8 cellular contexts compared by ENCODE assay signal in genomic region chr17:78923660-78924453, GRCh38. TPM values are rescaled to one million over a fixed set of nuclear protein-coding genes. Genes with fewer than 3 reads are reported as not detected.
DNase-seq lines count a peak whose midpoint lies in the region; ATAC-seq and TF ChIP-seq lines count a peak whose summit lies in the region.

No MANE protein-coding gene starts in this region.

- H3K27ac Mint-ChIP-seq in natural killer cell treated with Interleukin-12 subunit alpha and Interleukin-12 subunit beta and Interleukin-15 and Interleukin-18, amount 100 ng/mL, for 72 hours, result no peak overlapping the region

- ATAC-seq in natural killer cell treated with Interleukin-12 subunit alpha and Interleukin-12 subunit beta and Interleukin-15 and Interleukin-18, amount 100 ng/mL, for 72 hours, result peak; percentile 25 to 65
- ATAC-seq in HG02642 (IDR thresholded peaks at IDR 0.05; ENCODE audit: poor library complexity, unreplicated experiment), result no peak

- WGBS in esophagus squamous epithelium, 2 donors, result 4% methylated on average over 9 to 14 of the region's 28 CpGs

- peak overlapping the region; percentile 85 to 97 (median 94) for H3K27ac ChIP-seq in esophagus squamous epithelium
- peak overlapping the region; percentile 61 for H3K27ac ChIP-seq in temporal lobe (ENCODE audit: low read depth, low read length)

- in situ Hi-C loops in GM13976 (cut with MboI; ENCODE audit: low sequenced_read_pairs, unreplicated experiment), result no loop called here

- no peak for TF ChIP-seq POLR2A in esophagus squamous epithelium (IDR thresholded peaks at IDR 0.05)

- intact Hi-C loops in esophagus squamous epithelium (cut with DNase I), result no loop called here

- H3K4me1 ChIP-seq in esophagus squamous epithelium, result peaks cover 35 to 84% (median 46%) of the 10 kb centered on the region in 3 donors

- H3K9me3 Mint-ChIP-seq in natural killer cell treated with Interleukin-12 subunit alpha and Interleukin-12 subunit beta and Interleukin-15 and Interleukin-18, amount 100 ng/mL, for 72 hours, result no peaks in the 10 kb centered on the region

- no peaks in the 10 kb centered on the region for H3K36me3 ChIP-seq in esophagus squamous epithelium

- H3K4me3 Mint-ChIP-seq in natural killer cell treated with Interleukin-12 subunit alpha and Interleukin-12 subunit beta and Interleukin-15 and Interleukin-18, amount 100 ng/mL, for 72 hours, result peak overlapping the region; percentile 27

- H3K4me3 ChIP-seq in esophagus squamous epithelium, result peak overlapping the region; percentile 46 to 78 (median 68)

- no peaks in the 10 kb centered on the region for H3K36me3 Mint-ChIP-seq in natural killer cell treated with Interleukin-12 subunit alpha and Interleukin-12 subunit beta and Interleukin-15 and Interleukin-18, amount 100 ng/mL, for 72 hours

- no peaks in the 10 kb centered on the region for H3K9me3 ChIP-seq in esophagus squamous epithelium

- no peak for TF ChIP-seq CTCF in GM13976 (IDR thresholded peaks at IDR 0.05; ENCODE audit: borderline replicate concordance, control extremely low read depth, extremely low read depth, insufficient read depth, missing control alignments)
- no peak for TF ChIP-seq CTCF in esophagus squamous epithelium (IDR thresholded peaks at IDR 0.05)

- H3K27me3 ChIP-seq in esophagus squamous epithelium, result peaks cover 0 to 43% (median 0%) of the 10 kb centered on the region in 4 donors

- DNase-seq in GM13976 (ENCODE audit: low spot score) (peak; percentile 75), NCI-H510A treated with DMSO at 0.1 percent for 48 hours (lab: John Stamatoyannopoulos, UW) (peak; percentile 87), activated T-cell treated with anti-CD3 and anti-CD28 coated beads for 1 hour (ENCODE audit: low read depth) (peak; percentile 47), esophagus squamous epithelium (lab: John Stamatoyannopoulos, UW) (no peak), NCI-H1105 treated with DMSO at 0.1 percent for 48 hours (lab: John Stamatoyannopoulos, UW) (no peak)
- DNase-seq in natural killer cell treated with Interleukin-12 subunit alpha and Interleukin-12 subunit beta and Interleukin-15 and Interleukin-18, amount 100 ng/mL, for 72 hours (ENCODE audit: low spot score), result no peak

- H3K27me3 Mint-ChIP-seq in natural killer cell treated with Interleukin-12 subunit alpha and Interleukin-12 subunit beta and Interleukin-15 and Interleukin-18, amount 100 ng/mL, for 72 hours, result peaks cover 14 to 20% of the 10 kb centered on the region in 2 donors

- peaks cover 4 to 9% of the 10 kb centered on the region in 2 donors for H3K4me1 Mint-ChIP-seq in natural killer cell treated with Interleukin-12 subunit alpha and Interleukin-12 subunit beta and Interleukin-15 and Interleukin-18, amount 100 ng/mL, for 72 hours (ENCODE audit: low read depth in 2 of 2)

RNA-seq across cellular contexts. Expression of gene TIMP2, which starts 1.3 kb away (rescaled TPM):
- total RNA-seq in esophagus squamous epithelium (100 to 1,000 TPM in 1 of 4 donors, 10 to 100 TPM in 2, 1 to 10 TPM in 1; 6.1 to 154 (median 28.2) TPM), temporal lobe (70.6 TPM)
- under 1 TPM in 1 of 2 donors, not detected in 1; 0.43 TPM for total RNA-seq in natural killer cell treated with Interleukin-12 subunit alpha and Interleukin-12 subunit beta and Interleukin-15 and Interleukin-18, amount 100 ng/mL, for 72 hours

RNA-seq across cellular contexts. Expression of gene CEP295NL, which starts 20.9 kb away (rescaled TPM):
- total RNA-seq in esophagus squamous epithelium (1 to 10 TPM in 2 of 4 donors, under 1 TPM in 2; 0.42 to 6.9 (median 1.1) TPM), temporal lobe (1.7 TPM)
- not detected for total RNA-seq in natural killer cell treated with Interleukin-12 subunit alpha and Interleukin-12 subunit beta and Interleukin-15 and Interleukin-18, amount 100 ng/mL, for 72 hours

RNA-seq across cellular contexts. Expression of gene LGALS3BP, which starts 55.9 kb away (rescaled TPM):
- 100 to 1,000 TPM; 172 to 414 (median 262) TPM for total RNA-seq in esophagus squamous epithelium
- total RNA-seq in natural killer cell treated with Interleukin-12 subunit alpha and Interleukin-12 subunit beta and Interleukin-15 and Interleukin-18, amount 100 ng/mL, for 72 hours, result 1 to 10 TPM; 3.4 to 6.7 TPM
- total RNA-seq in temporal lobe, result 19.7 TPM

Comparison
In these comparisons a context has a peak if more than half of its experiments do, and no peak if none do; other contexts are left out.
1. DNase-seq: peak in GM13976 (single experiment), NCI-H510A treated with DMSO at 0.1 percent for 48 hours (single experiment) and activated T-cell treated with anti-CD3 and anti-CD28 coated beads for 1 hour (single experiment); none in esophagus squamous epithelium (single experiment), natural killer cell treated with Interleukin-12 subunit alpha and Interleukin-12 subunit beta and Interleukin-15 and Interleukin-18, amount 100 ng/mL, for 72 hours (single experiment) and NCI-H1105 treated with DMSO at 0.1 percent for 48 hours (single experiment).
2. RNA of gene TIMP2, which starts 1.3 kb away (total RNA-seq): 70.6 TPM in temporal lobe (single experiment) and 6.1 to 154 TPM in esophagus squamous epithelium; 0.43 TPM in natural killer cell treated with Interleukin-12 subunit alpha and Interleukin-12 subunit beta and Interleukin-15 and Interleukin-18, amount 100 ng/mL, for 72 hours; every median in the first group is over 4 times any median in the second.